Comparison of ENCODE assay signal across 26 cellular contexts in the genomic region with DNA sequence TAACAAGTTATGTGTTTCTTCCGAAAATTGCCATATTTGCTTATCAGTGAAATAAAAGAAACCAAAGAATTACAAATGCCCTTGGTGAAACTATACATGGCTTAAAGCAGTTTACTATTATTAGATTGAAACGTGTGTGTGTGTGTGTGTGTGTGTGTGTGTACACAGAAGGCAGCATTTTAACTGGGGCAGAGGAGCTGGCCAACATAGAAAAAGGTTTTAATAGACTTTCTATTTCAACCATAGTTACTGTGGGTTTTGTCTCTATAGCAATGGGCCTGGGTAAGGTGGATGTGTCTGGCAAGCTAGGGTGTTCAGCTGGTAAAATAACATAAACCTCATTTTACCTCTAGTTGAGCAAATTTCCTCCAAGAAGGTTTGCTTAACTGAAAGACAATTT. TPM values are rescaled to one million over a fixed set of nuclear protein-coding genes. Genes with fewer than 3 reads are reported as not detected.
"Had no signal": no experiment of that assay in that cellular context is flagged by ENCODE, and none has a peak within 500 bp of the region (broad histone marks: within the 10 kb centered on the region; RNA-seq: fewer than 3 reads in every experiment).

No MANE protein-coding gene starts in this region.

- H3K27ac Mint-ChIP-seq: activated B cell treated with CpG ODN at 0.5 μM for 24 hours; activated CD4-positive, alpha-beta T cell treated with anti-CD3 and anti-CD28 coated beads for 36 hours; activated naive CD8-positive, alpha-beta T cell treated with anti-CD3 and anti-CD28 coated beads for 36 hours; memory B cell; T-helper 17 cell had no signal

- DNase-seq: activated B cell treated with CpG ODN at 0.5 μM for 24 hours; activated CD4-positive, alpha-beta T cell treated with anti-CD3 and anti-CD28 coated beads for 36 hours; activated CD4-positive, alpha-beta T cell treated with anti-CD3 and anti-CD28 coated beads, Interleukin-2, amount 50 U/mL, for 4 hours; activated CD8-positive, alpha-beta memory T cell treated with anti-CD3 and anti-CD28 coated beads for 24 hours; activated CD8-positive, alpha-beta memory T cell treated with anti-CD3 and anti-CD28 coated beads, Interleukin-2, amount 50 U/mL, for 48 hours; activated naive CD4-positive, alpha-beta T cell treated with Interleukin-2 at 50 U/mL for 16 hours; activated naive CD8-positive, alpha-beta T cell treated with anti-CD3 and anti-CD28 coated beads for 36 hours; activated T-cell treated with anti-CD3 and anti-CD28 coated beads, Interleukin-2, amount 50 U/mL, for 4 hours; effector CD4-positive, alpha-beta T cell; erythroblast; foreskin keratinocyte; hippocampal formation; kidney glomerular epithelial cell; mucosa of descending colon; occipital lobe; sigmoid colon; spleen; stimulated activated CD4-positive, alpha-beta T cell treated with anti-CD3 and anti-CD28 coated beads, Interleukin-4, amount 100 ng/mL, for 4 hours; stimulated activated naive CD8-positive, alpha-beta T cell treated with anti-CD3 and anti-CD28 coated beads, Interleukin-15, Interleukin-2, amounts not matched to agents 100 U/mL and 50 U/mL, for 24 hours; substantia nigra; SW 1271; T-helper 17 cell; thyroid gland; upper lobe of right lung had no signal

- H3K36me3 Mint-ChIP-seq: activated naive CD8-positive, alpha-beta T cell treated with anti-CD3 and anti-CD28 coated beads for 36 hours; memory B cell had no signal

- H3K4me1 ChIP-seq: thyroid gland had no signal

- H3K4me3 Mint-ChIP-seq: activated B cell treated with CpG ODN at 0.5 μM for 24 hours; activated CD4-positive, alpha-beta T cell treated with anti-CD3 and anti-CD28 coated beads for 36 hours; activated naive CD8-positive, alpha-beta T cell treated with anti-CD3 and anti-CD28 coated beads for 36 hours; activated T-cell treated with anti-CD3 and anti-CD28 coated beads, Interleukin-2, amount 50 U/mL, for 4 hours; memory B cell; neural crest cell; T-helper 17 cell had no signal

- H3K9me3 Mint-ChIP-seq: activated B cell treated with CpG ODN at 0.5 μM for 24 hours; activated naive CD8-positive, alpha-beta T cell treated with anti-CD3 and anti-CD28 coated beads for 36 hours; activated T-cell treated with anti-CD3 and anti-CD28 coated beads, Interleukin-2, amount 50 U/mL, for 4 hours; memory B cell; neural crest cell had no signal

- H3K36me3 ChIP-seq: sigmoid colon, spleen, thyroid gland, upper lobe of right lung had no signal

- H3K27me3 ChIP-seq: foreskin keratinocyte, sigmoid colon, thyroid gland had no signal

- ATAC-seq: activated CD4-positive, alpha-beta T cell treated with anti-CD3 and anti-CD28 coated beads for 36 hours; activated T-cell treated with anti-CD3 and anti-CD28 coated beads, Interleukin-2, amount 50 U/mL, for 4 hours; foreskin keratinocyte; mucosa of descending colon; stimulated activated naive CD8-positive, alpha-beta T cell treated with anti-CD3 and anti-CD28 coated beads, Interleukin-15, Interleukin-2, amounts not matched to agents 100 U/mL and 50 U/mL, for 24 hours; T-helper 17 cell; upper lobe of right lung had no signal

- H3K4me3 ChIP-seq: mucosa of descending colon, sigmoid colon, spleen, thyroid gland, upper lobe of right lung had no signal

- H3K27ac ChIP-seq: foreskin keratinocyte, spleen, thyroid gland, upper lobe of right lung had no signal

- H3K4me1 Mint-ChIP-seq: activated B cell treated with CpG ODN at 0.5 μM for 24 hours; activated CD4-positive, alpha-beta T cell treated with anti-CD3 and anti-CD28 coated beads for 36 hours; activated naive CD8-positive, alpha-beta T cell treated with anti-CD3 and anti-CD28 coated beads for 36 hours; memory B cell; T-helper 17 cell had no signal

- H3K9me3 ChIP-seq: mucosa of descending colon, sigmoid colon, spleen, thyroid gland, upper lobe of right lung had no signal

RNA-seq across cellular contexts. Expression of gene PRICKLE1, which starts 6.5 kb away (rescaled TPM):
- total RNA-seq: activated T-cell treated with anti-CD3 and anti-CD28 coated beads, Interleukin-2, amount 50 U/mL, for 4 hours had no signal
